In the genomic region with DNA sequence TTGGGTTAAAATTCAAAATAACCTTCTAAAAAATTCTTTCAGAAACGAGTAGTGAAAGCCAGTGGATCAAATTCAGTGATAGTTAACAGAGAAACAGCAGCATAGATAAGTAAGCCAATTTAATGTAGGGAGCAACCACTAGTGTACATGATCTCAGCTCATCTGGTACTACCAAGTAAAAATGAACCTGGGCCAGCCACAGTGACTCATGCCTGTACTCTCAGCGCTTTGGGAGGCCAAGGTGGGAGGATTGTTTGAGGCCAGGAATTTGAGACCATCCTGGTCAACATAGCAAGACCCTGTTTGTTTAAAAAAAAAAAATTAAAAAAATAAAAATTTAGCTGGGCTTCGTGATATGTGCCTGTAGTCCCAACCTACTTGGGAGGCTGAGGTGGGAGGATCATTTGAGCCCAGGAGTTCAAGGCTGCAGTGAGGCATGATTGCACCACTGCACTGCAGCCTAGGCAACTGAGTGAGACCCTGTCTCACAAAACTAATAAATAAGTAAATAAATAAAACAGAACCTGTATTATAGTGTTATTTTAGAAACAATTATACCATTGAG, we compare ENCODE assay signal across 15 cellular contexts. TPM values are rescaled to one million over a fixed set of nuclear protein-coding genes. Genes with fewer than 3 reads are reported as not detected.
DNase-seq lines count a peak whose midpoint lies in the region; ATAC-seq and TF ChIP-seq lines count a peak whose summit lies in the region.
"Had no signal": no experiment of that assay in that cellular context is flagged by ENCODE, and none has a peak within 500 bp of the region (broad histone marks: within the 10 kb centered on the region; RNA-seq: fewer than 3 reads in every experiment).

No MANE protein-coding gene starts in this region.

- no peaks in the 10 kb centered on the region for H3K9me3 Mint-ChIP-seq in activated CD4-positive, alpha-beta memory T cell treated with anti-CD3 and anti-CD28 coated beads for 36 hours
- no peaks in the 10 kb centered on the region for H3K9me3 Mint-ChIP-seq in activated CD4-positive, alpha-beta memory T cell treated with anti-CD3 and anti-CD28 coated beads, Interleukin-2, amount 10 ng/mL, durations not matched to agents 7 days and 5 days
- H3K9me3 Mint-ChIP-seq: neural crest cell had no signal

- H3K27ac ChIP-seq in KMS-11 (no peak overlapping the region), lower lobe of right lung (no peak overlapping the region)
- H3K27ac ChIP-seq: body of pancreas, thoracic aorta had no signal

- peak overlapping the region; percentile 38; the same call in 1 of the 2 replicates for H3K4me2 ChIP-seq in KMS-11

- CTCF ChIA-PET in activated CD4-positive, alpha-beta memory T cell treated with anti-CD3 and anti-CD28 coated beads for 36 hours (lab: Charles Lee): interaction anchor here (1.1 to 1.7 kb wide), 2 partner anchors 64 to 145 kb away, joined by 5 read pairs; no protein-coding TSS in a partner anchor
- CTCF ChIA-PET in activated CD4-positive, alpha-beta memory T cell treated with anti-CD3 and anti-CD28 coated beads, Interleukin-2, amount 10 ng/mL, durations not matched to agents 7 days and 5 days (lab: Charles Lee): interaction anchor here (0.7 to 1.3 kb wide), 4 partner anchors 11 to 146 kb away, joined by 3 to 5 read pairs (median 4); no protein-coding TSS in a partner anchor

- H3K4me3 Mint-ChIP-seq in activated CD4-positive, alpha-beta memory T cell treated with anti-CD3 and anti-CD28 coated beads for 36 hours: no peak overlapping the region
- no peak overlapping the region for H3K4me3 Mint-ChIP-seq in activated CD4-positive, alpha-beta memory T cell treated with anti-CD3 and anti-CD28 coated beads, Interleukin-2, amount 10 ng/mL, durations not matched to agents 7 days and 5 days
- H3K4me3 Mint-ChIP-seq: neural crest cell had no signal

- peaks cover 39% of the 10 kb centered on the region; the same call in 1 of the 2 replicates for H3K79me2 ChIP-seq in KMS-11 (ENCODE audit: insufficient read depth, low read depth)

- H3K27me3 ChIP-seq in KMS-11 (ENCODE audit: insufficient read depth, low read depth) (no peaks in the 10 kb centered on the region), lower lobe of right lung (ENCODE audit: low read depth) (no peaks in the 10 kb centered on the region)
- H3K27me3 ChIP-seq: body of pancreas had no signal

- H3K9me3 ChIP-seq in lower lobe of right lung: no peaks in the 10 kb centered on the region
- H3K9me3 ChIP-seq: body of pancreas, HAP-1, thoracic aorta had no signal

- H3K4me3 ChIP-seq in KMS-11 (IDR thresholded peaks at IDR 0.05; ENCODE audit: insufficient read depth, low read depth, low read length): no peak overlapping the region
- H3K4me3 ChIP-seq in choroid plexus epithelial cell (ENCODE audit: low read depth, low read length): no peak overlapping the region
- no peak overlapping the region for H3K4me3 ChIP-seq in lower lobe of right lung
- H3K4me3 ChIP-seq: body of pancreas, HAP-1, thoracic aorta had no signal

- POLR2A ChIA-PET in activated CD4-positive, alpha-beta memory T cell treated with anti-CD3 and anti-CD28 coated beads for 36 hours (lab: Charles Lee): interaction anchor here (1.0 kb wide), 1 partner anchor 146 kb away, joined by 3 read pairs; no protein-coding TSS in a partner anchor
- POLR2A ChIA-PET in activated CD4-positive, alpha-beta memory T cell treated with anti-CD3 and anti-CD28 coated beads, Interleukin-2, amount 10 ng/mL, durations not matched to agents 7 days and 5 days (lab: Charles Lee): interaction anchor here (0.6 to 1.5 kb wide), 3 partner anchors 23 to 246 kb away, joined by 3 read pairs; partner anchors contain the start of gene CDK5RAP1

- H3K27ac Mint-ChIP-seq in activated CD4-positive, alpha-beta memory T cell treated with anti-CD3 and anti-CD28 coated beads for 36 hours: no peak overlapping the region
- H3K27ac Mint-ChIP-seq in activated CD4-positive, alpha-beta memory T cell treated with anti-CD3 and anti-CD28 coated beads, Interleukin-2, amount 10 ng/mL, durations not matched to agents 7 days and 5 days: no peak overlapping the region

- H3K27me3 Mint-ChIP-seq in activated CD4-positive, alpha-beta memory T cell treated with anti-CD3 and anti-CD28 coated beads for 36 hours: no peaks in the 10 kb centered on the region
- H3K27me3 Mint-ChIP-seq in activated CD4-positive, alpha-beta memory T cell treated with anti-CD3 and anti-CD28 coated beads, Interleukin-2, amount 10 ng/mL, durations not matched to agents 7 days and 5 days: no peaks in the 10 kb centered on the region
- H3K27me3 Mint-ChIP-seq: progenitor cell of endocrine pancreas had no signal

- peaks cover 3% of the 10 kb centered on the region for H3K36me3 Mint-ChIP-seq in activated CD4-positive, alpha-beta memory T cell treated with anti-CD3 and anti-CD28 coated beads for 36 hours
- H3K36me3 Mint-ChIP-seq in activated CD4-positive, alpha-beta memory T cell treated with anti-CD3 and anti-CD28 coated beads, Interleukin-2, amount 10 ng/mL, durations not matched to agents 7 days and 5 days (ENCODE audit: low read depth): peaks cover 2% of the 10 kb centered on the region

- DNase-seq in activated CD4-positive, alpha-beta memory T cell treated with anti-CD3 and anti-CD28 coated beads for 36 hours: peak; percentile 52
- DNase-seq in activated CD4-positive, alpha-beta memory T cell treated with anti-CD3 and anti-CD28 coated beads, Interleukin-2, amount 10 ng/mL, durations not matched to agents 7 days and 5 days: no peak
- DNase-seq in Ammon's horn (ENCODE audit: low spot score): peak; percentile 9
- DNase-seq in choroid plexus epithelial cell (ENCODE audit: low read depth): peak; percentile 5
- no peak for DNase-seq in GM10266 (ENCODE audit: extremely low spot score)
- no peak for DNase-seq in HT-29 (ENCODE audit: low spot score)
- DNase-seq in lower lobe of right lung: no peak
- DNase-seq: body of pancreas, DND-41, T-helper 1 cell had no signal

- no peaks in the 10 kb centered on the region for H4K20me1 ChIP-seq in KMS-11 (ENCODE audit: insufficient read depth)

- intact Hi-C loops in activated CD4-positive, alpha-beta memory T cell treated with anti-CD3 and anti-CD28 coated beads for 36 hours (cut with micrococcal nuclease): no loop called here
- intact Hi-C loops in lower lobe of right lung (cut with DNase I): no loop called here

- H3K9ac ChIP-seq in KMS-11: no peak overlapping the region

- H3K4me1 ChIP-seq in KMS-11 (ENCODE audit: low read depth, poor library complexity, severe bottlenecking) (peaks cover 59% of the 10 kb centered on the region), lower lobe of right lung (no peaks in the 10 kb centered on the region)

- no peak overlapping the region for H2AFZ ChIP-seq in KMS-11 (ENCODE audit: low read depth)

- ATAC-seq in lower lobe of right lung: no peak
- ATAC-seq: body of pancreas had no signal

- TF ChIP-seq CTCF in KMS-11 (conservative IDR thresholded peaks at IDR 0.05; ENCODE audit: low read depth, low read length): no peak
- TF ChIP-seq CTCF in choroid plexus epithelial cell (conservative IDR thresholded peaks at IDR 0.05; ENCODE audit: low read depth, low read length): no peak
- TF ChIP-seq CTCF in GM10266 (IDR thresholded peaks at IDR 0.05; ENCODE audit: control insufficient read depth, insufficient read depth, low read depth, missing control alignments): no peak
- TF ChIP-seq CTCF in lower lobe of right lung (IDR thresholded peaks at IDR 0.05): no peak

- H3K4me1 Mint-ChIP-seq in activated CD4-positive, alpha-beta memory T cell treated with anti-CD3 and anti-CD28 coated beads for 36 hours (ENCODE audit: low read depth): peaks cover 11% of the 10 kb centered on the region
- peaks cover 8% of the 10 kb centered on the region for H3K4me1 Mint-ChIP-seq in activated CD4-positive, alpha-beta memory T cell treated with anti-CD3 and anti-CD28 coated beads, Interleukin-2, amount 10 ng/mL, durations not matched to agents 7 days and 5 days

- no peaks in the 10 kb centered on the region for H3K36me3 ChIP-seq in KMS-11 (ENCODE audit: insufficient read depth)
- peaks cover 6% of the 10 kb centered on the region for H3K36me3 ChIP-seq in lower lobe of right lung
- H3K36me3 ChIP-seq: HAP-1 had no signal

RNA-seq across cellular contexts. Expression of gene CBFA2T2, which starts 32.4 kb away (rescaled TPM):
- 10 to 100 TPM; 10.9 to 12.9 TPM for total RNA-seq in activated CD4-positive, alpha-beta memory T cell treated with anti-CD3 and anti-CD28 coated beads for 36 hours
- 10 to 100 TPM; 19.2 to 20.3 TPM for total RNA-seq in activated CD4-positive, alpha-beta memory T cell treated with anti-CD3 and anti-CD28 coated beads, Interleukin-2, amount 10 ng/mL, durations not matched to agents 7 days and 5 days
- total RNA-seq in HT-29 (2014; rRNA removed; shearing (Covaris generic)): 9.6 and 10.2 TPM in 2 replicates
- 18.2 TPM for total RNA-seq in lower lobe of right lung

Comparison
In these comparisons a context has a peak if more than half of its experiments do, and no peak if none do; other contexts are left out.
1. DNase-seq: peak in activated CD4-positive, alpha-beta memory T cell treated with anti-CD3 and anti-CD28 coated beads for 36 hours (single experiment), Ammon's horn (single experiment) and choroid plexus epithelial cell (single experiment); none in activated CD4-positive, alpha-beta memory T cell treated with anti-CD3 and anti-CD28 coated beads, Interleukin-2, amount 10 ng/mL, durations not matched to agents 7 days and 5 days (single experiment), GM10266 (single experiment), HT-29 (single experiment) and lower lobe of right lung (single experiment).